Comparison of ENCODE assay signal across 8 cellular contexts in genomic region chr12:6925543-6926279, GRCh38. TPM values are rescaled to one million over a fixed set of nuclear protein-coding genes. Genes with fewer than 3 reads are reported as not detected.
A peak's percentile ranks its signal among the peaks of the same experiment; 100 is the strongest.
DNase-seq lines count a peak whose midpoint lies in the region; TF ChIP-seq lines count a peak whose summit lies in the region.

No MANE protein-coding gene starts in this region.

- H3K14ac ChIP-seq in mesenchymal stem cell (ENCODE audit: low read length in 2 of 2) = peak overlapping the region in 1 of 2 experiments; percentile 68

- H3K9me3 ChIP-seq in SJCRH30 (replicated peaks) (no peaks in the 10 kb centered on the region), mesenchymal stem cell (ENCODE audit: control insufficient read depth, low read length) (no peaks in the 10 kb centered on the region), MM.1S (replicated peaks; ENCODE audit: insufficient read depth, low read length) (no peaks in the 10 kb centered on the region)

- H3K9ac ChIP-seq in mesenchymal stem cell (ENCODE audit: low read length) = peak overlapping the region; percentile 91
- H3K9ac ChIP-seq in MM.1S (ENCODE audit: low read length) = no peak overlapping the region

- H3K79me1 ChIP-seq in mesenchymal stem cell (replicated peaks; ENCODE audit: low read length, poor library complexity, severe bottlenecking) = no peaks in the 10 kb centered on the region

- peaks cover 57% of the 10 kb centered on the region for H3F3A ChIP-seq in MM.1S (ENCODE audit: insufficient read depth, low read length)

- peak overlapping the region; percentile 92 for H2BK15ac ChIP-seq in mesenchymal stem cell (ENCODE audit: low read depth, poor library complexity, severe bottlenecking)

- H3K4me2 ChIP-seq in mesenchymal stem cell (ENCODE audit: low read length, poor library complexity, severe bottlenecking) (peak overlapping the region; percentile 72), MM.1S (ENCODE audit: low read depth, low read length) (no peak overlapping the region)

- no peaks in the 10 kb centered on the region; the same call in 1 of the 2 replicates for H3K36me3 ChIP-seq in SJCRH30
- H3K36me3 ChIP-seq in mesenchymal stem cell (ENCODE audit: control insufficient read depth in 1 of 2, insufficient read depth in 2 of 2, low read depth in 1 of 2, low read length in 2 of 2) = peaks cover 3 to 28% of the 10 kb centered on the region in 2 experiments
- H3K36me3 ChIP-seq in MM.1S (replicated peaks; ENCODE audit: insufficient read depth, low read length) = no peaks in the 10 kb centered on the region; the same call in 1 of the 2 replicates

- H3K4me3 Mint-ChIP-seq in T-helper 1 cell treated with Interleukin-12 subunit alpha and Interleukin-12 subunit beta and Interleukin-4 antibody, amounts not matched to agents 30 μg/mL and 1 μg/mL, for 36 hours = peak overlapping the region; percentile 37
- H3K4me3 Mint-ChIP-seq in type B pancreatic cell = peak overlapping the region; percentile 89

- no peaks in the 10 kb centered on the region for H3K9me2 ChIP-seq in MM.1S (replicated peaks; ENCODE audit: insufficient read depth, low read length)

- peaks cover 27% of the 10 kb centered on the region for H3K36me3 Mint-ChIP-seq in T-helper 1 cell treated with Interleukin-12 subunit alpha and Interleukin-12 subunit beta and Interleukin-4 antibody, amounts not matched to agents 30 μg/mL and 1 μg/mL, for 36 hours (ENCODE audit: low read depth)
- H3K36me3 Mint-ChIP-seq in type B pancreatic cell = peaks cover 8% of the 10 kb centered on the region

- H4K20me1 ChIP-seq in MM.1S (ENCODE audit: insufficient read depth, low read length) = no peaks in the 10 kb centered on the region

- H2BK5ac ChIP-seq in mesenchymal stem cell (ENCODE audit: low read depth, low read length, poor library complexity, severe bottlenecking) = peak overlapping the region; percentile 10

- no peak for DNase-seq in T-helper 1 cell
- peak; percentile 69 to 85 for DNase-seq in SJCRH30
- DNase-seq in epithelial cell of esophagus (ENCODE audit: low read depth) = peak; percentile 89
- DNase-seq in mesenchymal stem cell = peak; percentile 92
- DNase-seq in type B pancreatic cell (ENCODE audit: extremely low spot score, unreplicated experiment) = no peak
- no peak for DNase-seq in activated CD8-positive, alpha-beta memory T cell treated with anti-CD3 and anti-CD28 coated beads, Interleukin-2, amount 50 U/mL, for 4 hours
- no peak for DNase-seq in MM.1S

- H3K27ac ChIP-seq in SJCRH30 = peak overlapping the region; percentile 62
- peak overlapping the region; percentile 93 for H3K27ac ChIP-seq in mesenchymal stem cell (ENCODE audit: low read length, poor library complexity, severe bottlenecking)
- no peak overlapping the region for H3K27ac ChIP-seq in MM.1S (ENCODE audit: low read length)

- peak overlapping the region; percentile 57 for H2AFZ ChIP-seq in mesenchymal stem cell (ENCODE audit: low read depth, low read length)
- no peak overlapping the region for H2AFZ ChIP-seq in MM.1S (ENCODE audit: low read length)

- peak overlapping the region; percentile 93 to 99 for H3K18ac ChIP-seq in mesenchymal stem cell (ENCODE audit: low read depth in 1 of 2, low read length in 2 of 2)

- no peaks in the 10 kb centered on the region for H3K27me3 ChIP-seq in SJCRH30
- no peaks in the 10 kb centered on the region for H3K27me3 ChIP-seq in mesenchymal stem cell (ENCODE audit: control insufficient read depth in 1 of 2, insufficient read depth in 1 of 2, low read length in 2 of 2)
- no peaks in the 10 kb centered on the region for H3K27me3 ChIP-seq in MM.1S (replicated peaks; ENCODE audit: insufficient read depth, low read length)

- H2BK12ac ChIP-seq in mesenchymal stem cell (ENCODE audit: low read length in 2 of 2) = peak overlapping the region; percentile 76 to 80

- H3K27me3 Mint-ChIP-seq in T-helper 1 cell treated with Interleukin-12 subunit alpha and Interleukin-12 subunit beta and Interleukin-4 antibody, amounts not matched to agents 30 μg/mL and 1 μg/mL, for 36 hours (ENCODE audit: low read depth) = no peaks in the 10 kb centered on the region
- H3K27me3 Mint-ChIP-seq in type B pancreatic cell = peaks cover 3% of the 10 kb centered on the region

- no peaks in the 10 kb centered on the region for H3K9me3 Mint-ChIP-seq in T-helper 1 cell treated with Interleukin-12 subunit alpha and Interleukin-12 subunit beta and Interleukin-4 antibody, amounts not matched to agents 30 μg/mL and 1 μg/mL, for 36 hours
- no peaks in the 10 kb centered on the region for H3K9me3 Mint-ChIP-seq in type B pancreatic cell

- H3K4me3 ChIP-seq in SJCRH30 (peak overlapping the region; percentile 35), epithelial cell of esophagus (ENCODE audit: low read length) (peak overlapping the region; percentile 61), mesenchymal stem cell (ENCODE audit: insufficient read depth in 1 of 2, low read depth in 1 of 2, low read length in 2 of 2) (peak overlapping the region in 1 of 2 experiments; percentile 84), MM.1S (ENCODE audit: low read length) (no peak overlapping the region)

- peak overlapping the region in 1 of 2 experiments; percentile 30 for H3K23ac ChIP-seq in mesenchymal stem cell (ENCODE audit: low read length in 2 of 2)

- H2BK120ac ChIP-seq in mesenchymal stem cell (ENCODE audit: low read depth, low read length) = peak overlapping the region; percentile 85

- H2AK5ac ChIP-seq in mesenchymal stem cell (ENCODE audit: low read length, severe bottlenecking) = peak overlapping the region; percentile 95

- peaks cover 47% of the 10 kb centered on the region for H3K4me1 Mint-ChIP-seq in T-helper 1 cell treated with Interleukin-12 subunit alpha and Interleukin-12 subunit beta and Interleukin-4 antibody, amounts not matched to agents 30 μg/mL and 1 μg/mL, for 36 hours (ENCODE audit: low read depth)
- peaks cover 47% of the 10 kb centered on the region for H3K4me1 Mint-ChIP-seq in type B pancreatic cell (ENCODE audit: unreplicated experiment)

- no peak overlapping the region for H3K27ac Mint-ChIP-seq in T-helper 1 cell treated with Interleukin-12 subunit alpha and Interleukin-12 subunit beta and Interleukin-4 antibody, amounts not matched to agents 30 μg/mL and 1 μg/mL, for 36 hours
- peak overlapping the region; percentile 95 for H3K27ac Mint-ChIP-seq in type B pancreatic cell

- 4% methylated on average over 6 of the region's 8 CpGs for WGBS in mesenchymal stem cell

- TF ChIP-seq CTCF in epithelial cell of esophagus (IDR thresholded peaks at IDR 0.05; ENCODE audit: insufficient read depth, low read depth, low read length, missing control alignments) (no peak), type B pancreatic cell (conservative IDR thresholded peaks at IDR 0.05) (no peak), MM.1S (IDR thresholded peaks at IDR 0.05; ENCODE audit: low read length) (no peak)

- peaks cover 59% of the 10 kb centered on the region for H3K79me2 ChIP-seq in MM.1S (ENCODE audit: low read length)

- H4K91ac ChIP-seq in mesenchymal stem cell (ENCODE audit: low read length) = peak overlapping the region; percentile 98

- H3K4ac ChIP-seq in mesenchymal stem cell (ENCODE audit: low read depth in 1 of 2, low read length in 2 of 2) = peak overlapping the region; percentile 91 to 98

- peak overlapping the region; percentile 95 for H4K8ac ChIP-seq in mesenchymal stem cell (ENCODE audit: low read length)

- H3K4me1 ChIP-seq in SJCRH30 (peaks cover 26% of the 10 kb centered on the region), mesenchymal stem cell (ENCODE audit: control insufficient read depth, insufficient read depth, low read depth, low read length) (peaks cover 39% of the 10 kb centered on the region), MM.1S (ENCODE audit: low read length) (peaks cover 60% of the 10 kb centered on the region)

RNA-seq across cellular contexts. Expression of gene ATN1, which starts 2.0 kb away (rescaled TPM):
- total RNA-seq in SJCRH30 (2014; rRNA removed; shearing (Covaris generic)) = 13.2 and 14.2 TPM in 2 replicates
- 119 TPM for polyA plus RNA-seq in mesenchymal stem cell (2013, experiment 1 of 2)
- polyA plus RNA-seq in mesenchymal stem cell (2013, experiment 2 of 2) = 111 TPM
- total RNA-seq in type B pancreatic cell (ENCODE audit: low replicate concordance) = 131 and 139 TPM in 2 replicates

RNA-seq across cellular contexts. Expression of gene ENO2, which starts 11.3 kb away (rescaled TPM):
- total RNA-seq in SJCRH30 (2014; rRNA removed; shearing (Covaris generic)) = 1.8 and 2.1 TPM in 2 replicates
- 22.7 TPM for polyA plus RNA-seq in mesenchymal stem cell (2013, experiment 1 of 2)
- 20.2 TPM for polyA plus RNA-seq in mesenchymal stem cell (2013, experiment 2 of 2)
- 32.2 and 33.1 TPM in 2 replicates for total RNA-seq in type B pancreatic cell (ENCODE audit: low replicate concordance)

RNA-seq across cellular contexts. Expression of gene RNU7-1, which starts 17.9 kb away (rescaled TPM):
- not detected in 2 replicates for total RNA-seq in SJCRH30 (2014; rRNA removed; shearing (Covaris generic))
- polyA plus RNA-seq in mesenchymal stem cell (2013, experiment 1 of 2) = not detected
- polyA plus RNA-seq in mesenchymal stem cell (2013, experiment 2 of 2) = not detected
- not detected in 2 replicates for total RNA-seq in type B pancreatic cell (ENCODE audit: low replicate concordance)

RNA-seq across cellular contexts. Expression of gene C12orf57, which starts 18.1 kb away (rescaled TPM):
- 193 and 245 TPM in 2 replicates for total RNA-seq in SJCRH30 (2014; rRNA removed; shearing (Covaris generic))
- 186 TPM for polyA plus RNA-seq in mesenchymal stem cell (2013, experiment 1 of 2)
- 188 TPM for polyA plus RNA-seq in mesenchymal stem cell (2013, experiment 2 of 2)
- 220 and 275 TPM in 2 replicates for total RNA-seq in type B pancreatic cell (ENCODE audit: low replicate concordance)

RNA-seq across cellular contexts. Expression of gene LRRC23, which starts 21.1 kb away (rescaled TPM):
- 3.6 and 3.8 TPM in 2 replicates for total RNA-seq in SJCRH30 (2014; rRNA removed; shearing (Covaris generic))
- polyA plus RNA-seq in mesenchymal stem cell (2013, experiment 1 of 2) = 6.1 TPM
- 6.3 TPM for polyA plus RNA-seq in mesenchymal stem cell (2013, experiment 2 of 2)
- 10.1 and 20.0 TPM in 2 replicates for total RNA-seq in type B pancreatic cell (ENCODE audit: low replicate concordance)

Comparison
In these comparisons a context has a peak if more than half of its experiments do, and no peak if none do; other contexts are left out.
1. DNase-seq: peak in SJCRH30 (2 of 2), epithelial cell of esophagus (single experiment) and mesenchymal stem cell (single experiment); none in T-helper 1 cell (0 of 5), type B pancreatic cell (single experiment), activated CD8-positive, alpha-beta memory T cell treated with anti-CD3 and anti-CD28 coated beads, Interleukin-2, amount 50 U/mL, for 4 hours (single experiment) and MM.1S (single experiment).
2. RNA of gene ENO2, which starts 11.3 kb away (total RNA-seq): 32.2 to 33.1 TPM in type B pancreatic cell; 1.8 to 2.1 TPM in SJCRH30; every median in the first group is over 10 times any median in the second.